15 cellular contexts compared by ENCODE assay signal in genomic region chr19:6038634-6039405, GRCh38.
DNase-seq lines count a peak whose midpoint lies in the region; ATAC-seq, FAIRE-seq and TF ChIP-seq lines count a peak whose summit lies in the region.
"Had no signal": no experiment of that assay in that cellular context is flagged by ENCODE, and none has a peak within 500 bp of the region (broad histone marks: within the 10 kb centered on the region; RNA-seq: fewer than 3 reads in every experiment).

No MANE protein-coding gene starts in this region.

- DNase-seq in GM12865 (ENCODE audit: low read depth) (peak; percentile 85), fibroblast of mammary gland (ENCODE audit: low read depth) (peak; percentile 19), COLO829 (ENCODE audit: low spot score) (no peak), NCI-H1092 treated with DMSO at 0.1 percent for 48 hours (lab: John Stamatoyannopoulos, UW) (no peak), small intestine (no peak), NCI-H1436 treated with DMSO at 0.1 percent for 48 hours (lab: John Stamatoyannopoulos, UW) (no peak)
- DNase-seq: activated gamma-delta T cell, foreskin fibroblast, left ventricle myocardium inferior, NCI-H524 treated with DMSO at 0.1 percent for 48 hours had no signal

- H3K4me3 ChIP-seq in GM12865 (ENCODE audit: low read depth, low read length) (no peak overlapping the region; the same call in 1 of the 2 replicates), fibroblast of mammary gland (ENCODE audit: control insufficient read depth, low read depth, low read length) (no peak overlapping the region), small intestine (ENCODE audit: low read depth in 1 of 2, low read length in 2 of 2) (no peak overlapping the region)
- H3K4me3 ChIP-seq: coronary artery, left ventricle myocardium inferior, prostate gland had no signal

- H3K36me3 ChIP-seq in small intestine (ENCODE audit: control insufficient read depth in 2 of 2, insufficient read depth in 2 of 2, low read length in 2 of 2), result no peaks in the 10 kb centered on the region
- H3K36me3 ChIP-seq: prostate gland had no signal

- no peaks in the 10 kb centered on the region for H3K27me3 ChIP-seq in small intestine (ENCODE audit: control insufficient read depth in 2 of 2, insufficient read depth in 2 of 2, low read length in 2 of 2)

- WGBS in small intestine, 3 donors, result 59 to 81% (median 63%) methylated on average over 5 of the region's 5 CpGs

- no peaks in the 10 kb centered on the region for H3K4me1 ChIP-seq in small intestine (ENCODE audit: control insufficient read depth in 2 of 2, insufficient read depth in 1 of 2, low read depth in 1 of 2, low read length in 1 of 2)
- H3K4me1 ChIP-seq: left ventricle myocardium inferior, prostate gland had no signal

- FAIRE-seq in small intestine (lab: Jason Lieb, UNC), result no peak

- ATAC-seq in GM18907 (IDR thresholded peaks at IDR 0.05; ENCODE audit: unreplicated experiment) (peak; percentile 62), HG03457 (IDR thresholded peaks at IDR 0.05; ENCODE audit: unreplicated experiment) (peak; percentile 64)

- no peak overlapping the region for H3K27ac ChIP-seq in small intestine (ENCODE audit: low read depth in 1 of 2, low read length in 1 of 2)
- H3K27ac ChIP-seq: coronary artery, KMS-11, left ventricle myocardium inferior, prostate gland had no signal

- H3K9me3 ChIP-seq in small intestine (ENCODE audit: control insufficient read depth, low read depth), result no peaks in the 10 kb centered on the region
- H3K9me3 ChIP-seq: prostate gland had no signal

- TF ChIP-seq CTCF in GM12865 (IDR thresholded peaks at IDR 0.05; ENCODE audit: insufficient read depth, low read depth, low read length, missing control alignments), result no peak
- no peak for TF ChIP-seq CTCF in fibroblast of mammary gland (conservative IDR thresholded peaks at IDR 0.05; ENCODE audit: control insufficient read depth, insufficient read depth, low read depth, low read length)

Comparison
In these comparisons a context has a peak if more than half of its experiments do, and no peak if none do; other contexts are left out.
1. DNase-seq: peak in GM12865 (single experiment) and fibroblast of mammary gland (single experiment); none in COLO829 (single experiment), NCI-H1092 treated with DMSO at 0.1 percent for 48 hours (single experiment), small intestine (single experiment) and NCI-H1436 treated with DMSO at 0.1 percent for 48 hours (single experiment).